8 cellular contexts compared by ENCODE assay signal in the genomic region with DNA sequence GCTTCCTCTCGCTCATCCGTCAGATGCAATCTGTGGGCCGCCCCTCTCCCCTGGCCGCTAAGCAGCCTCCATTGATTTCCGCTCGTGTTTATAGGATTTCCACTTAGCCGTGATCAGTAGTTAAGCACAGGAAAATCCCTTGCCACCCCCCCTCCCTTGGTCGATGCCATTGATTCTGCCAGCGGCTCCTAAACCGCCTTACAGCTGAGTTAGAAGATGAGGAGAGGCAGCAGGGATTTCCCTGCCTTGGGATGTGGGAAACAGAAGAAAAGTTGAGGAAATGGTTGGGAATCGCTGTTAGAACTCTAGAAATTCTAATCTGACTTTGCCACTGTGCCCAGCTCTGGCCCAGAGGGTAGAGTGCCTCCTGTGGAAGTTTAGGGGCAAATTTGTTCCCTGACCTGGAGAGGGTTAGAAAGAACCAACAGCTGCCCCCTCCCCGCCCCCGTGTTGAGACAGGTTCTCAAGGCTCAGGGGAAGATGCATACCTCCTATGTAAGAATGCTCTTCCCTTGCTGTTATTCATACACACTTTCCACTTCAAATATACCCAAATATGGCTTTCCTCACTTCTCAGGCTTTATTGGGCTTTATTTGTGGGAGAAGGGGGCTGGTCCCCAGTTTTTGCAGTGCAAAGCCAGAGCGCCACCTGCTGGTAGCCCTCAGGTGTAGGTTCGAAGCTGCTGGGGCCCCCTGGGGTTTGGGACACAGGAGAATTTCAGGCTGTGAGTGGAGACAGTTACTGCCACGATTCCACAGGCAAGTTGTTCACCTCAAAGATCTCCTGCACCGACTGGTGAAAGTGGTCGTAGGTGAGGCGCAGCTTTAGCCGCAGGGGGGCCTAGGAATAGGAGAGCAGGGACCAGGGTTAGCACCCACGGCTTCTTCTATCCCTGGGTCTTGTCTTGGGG. TPM values are rescaled to one million over a fixed set of nuclear protein-coding genes. Genes with fewer than 3 reads are reported as not detected.
DNase-seq lines count a peak whose midpoint lies in the region; ATAC-seq, FAIRE-seq and TF ChIP-seq lines count a peak whose summit lies in the region.

No MANE protein-coding gene starts in this region.

- H3K27ac ChIP-seq in CD4-positive, alpha-beta T cell (ENCODE audit: low read depth, low read length), result no peak overlapping the region
- peak overlapping the region; percentile 82 for H3K27ac ChIP-seq in HUES64 (ENCODE audit: low read depth, low read length)
- H3K27ac ChIP-seq in ascending aorta, result no peak overlapping the region

- peaks cover 47% of the 10 kb centered on the region for H3K4me1 Mint-ChIP-seq in CD4-positive, alpha-beta T cell (ENCODE audit: low read depth)
- H3K4me1 Mint-ChIP-seq in T-cell (peaks cover 34 to 46% (median 43%) of the 10 kb centered on the region in 3 donors), immature natural killer cell (peaks cover 32 to 36% of the 10 kb centered on the region in 2 donors)

- 80% methylated on average over 21 of the region's 21 CpGs for WGBS in HUES64

- no peak overlapping the region for H3K4me3 ChIP-seq in HUES64 (ENCODE audit: low read length)
- H3K4me3 ChIP-seq in ascending aorta, result no peak overlapping the region

- no peak for FAIRE-seq in GM12891 (lab: Jason Lieb, UNC)

- peak overlapping the region; percentile 45 for H3K4me3 Mint-ChIP-seq in CD4-positive, alpha-beta T cell
- no peak overlapping the region for H3K4me3 Mint-ChIP-seq in T-cell
- H3K4me3 Mint-ChIP-seq in immature natural killer cell, result no peak overlapping the region

- TF ChIP-seq POLR2A in GM12891 (IDR thresholded peaks at IDR 0.05; ENCODE audit: low read depth, low read length), result no peak

- H3K27ac Mint-ChIP-seq in CD4-positive, alpha-beta T cell, result no peak overlapping the region
- H3K27ac Mint-ChIP-seq in T-cell (no peak overlapping the region), immature natural killer cell (peak overlapping the region in 1 of 6 donors; percentile 49)

- peaks cover 50% of the 10 kb centered on the region for H3K36me3 Mint-ChIP-seq in CD4-positive, alpha-beta T cell (ENCODE audit: low read depth)
- H3K36me3 Mint-ChIP-seq in T-cell (peaks cover 27% of the 10 kb centered on the region), immature natural killer cell (peaks cover 5 to 11% (median 7%) of the 10 kb centered on the region in 3 donors)

- DNase-seq in CD4-positive, alpha-beta T cell, result peak; percentile 48 to 74 (median 60)
- DNase-seq in T-cell, result peak in 32 of 34 experiments; percentile 14 to 75 (median 60)
- DNase-seq in ascending aorta (ENCODE audit: low spot score in 2 of 2), result no peak
- DNase-seq in immature natural killer cell, result peak; percentile 46 to 63 (median 59)
- peak; percentile 37 to 65 (median 49) for DNase-seq in stimulated activated CD4-positive, alpha-beta T cell treated with anti-CD3 and anti-CD28 coated beads, TNF-alpha, amount 100 ng/mL, for 24 hours (ENCODE audit: low read depth in 3 of 3)
- DNase-seq in GM12891 (ENCODE audit: insufficient read length, low spot score), result no peak

- intact Hi-C loops in CD4-positive, alpha-beta T cell (cut with DNase I, micrococcal nuclease), result loop anchor here (2.0 to 5.0 kb wide), 3 partner anchors 18 to 292 kb away; partner anchors contain the start of gene PABPN1 (in 1 of the 2)
- intact Hi-C loops in ascending aorta (cut with DNase I), result loop anchor here (5.0 to 10.0 kb wide), 3 partner anchors 194 to 533 kb away; partner anchors contain the start of genes EFS, PABPN1 and PCK2

- H3K27me3 ChIP-seq in CD4-positive, alpha-beta T cell (ENCODE audit: control insufficient read depth, insufficient read depth, low read length), result no peaks in the 10 kb centered on the region
- no peaks in the 10 kb centered on the region for H3K27me3 ChIP-seq in HUES64 (ENCODE audit: insufficient read depth, low read length)
- H3K27me3 ChIP-seq in ascending aorta, result no peaks in the 10 kb centered on the region

- no peaks in the 10 kb centered on the region for H3K9me3 Mint-ChIP-seq in CD4-positive, alpha-beta T cell
- H3K9me3 Mint-ChIP-seq in T-cell (no peaks in the 10 kb centered on the region), immature natural killer cell (no peaks in the 10 kb centered on the region)

- no peak for ATAC-seq in CD4-positive, alpha-beta T cell (ENCODE audit: poor library complexity)
- ATAC-seq in T-cell (replicated peaks in 1 of 4) (no peak), HG02642 (IDR thresholded peaks at IDR 0.05; ENCODE audit: poor library complexity, unreplicated experiment) (no peak)

- POLR2A ChIA-PET in CD4-positive, alpha-beta T cell (lab: Charles Lee), result interaction anchor here (0.5 to 3.2 kb wide), 3 partner anchors 50 to 81 kb away, joined by 3 to 24 read pairs (median 3); no protein-coding TSS in a partner anchor
- POLR2A ChIA-PET in T-cell (lab: Charles Lee), result interaction anchor here in 1 of 2 donors (0.5 to 0.6 kb wide), 3 partner anchors 9 to 269 kb away, joined by 3 read pairs; no protein-coding TSS in a partner anchor

- peak; percentile 89 for TF ChIP-seq CTCF in CD4-positive, alpha-beta T cell (IDR thresholded peaks at IDR 0.05)
- TF ChIP-seq CTCF in ascending aorta (IDR thresholded peaks at IDR 0.05), result peak; percentile 57 to 82 (median 80)

- no peaks in the 10 kb centered on the region for H3K27me3 Mint-ChIP-seq in CD4-positive, alpha-beta T cell
- H3K27me3 Mint-ChIP-seq in T-cell (no peaks in the 10 kb centered on the region), immature natural killer cell (ENCODE audit: low read depth in 3 of 3) (peaks cover 0 to 6% (median 2%) of the 10 kb centered on the region in 3 donors)

- H3K9ac ChIP-seq in HUES64 (ENCODE audit: low read depth, low read length), result no peak overlapping the region

- H3K9me3 ChIP-seq in CD4-positive, alpha-beta T cell (ENCODE audit: control insufficient read depth, low read length), result no peaks in the 10 kb centered on the region
- H3K9me3 ChIP-seq in HUES64 (ENCODE audit: insufficient read depth, low read depth, low read length) (no peaks in the 10 kb centered on the region), ascending aorta (no peaks in the 10 kb centered on the region)

- CTCF ChIA-PET in CD4-positive, alpha-beta T cell (lab: Charles Lee), result interaction anchor here (0.6 to 6.0 kb wide), 17 partner anchors 8 to 206 kb away, joined by 3 to 67 read pairs (median 5); partner anchors contain the start of genes NGDN, SLC22A17 and ZFHX2
- CTCF ChIA-PET in T-cell (lab: Charles Lee), result interaction anchor here (0.6 to 9.2 kb wide), 12 partner anchors 9 to 87 kb away, joined by 3 to 107 read pairs (median 4); no protein-coding TSS in a partner anchor

- H3K4me1 ChIP-seq in HUES64 (ENCODE audit: insufficient read depth, low read length), result peaks cover 9% of the 10 kb centered on the region
- H3K4me1 ChIP-seq in ascending aorta, result peaks cover 5 to 21% of the 10 kb centered on the region in 2 donors

- H3K36me3 ChIP-seq in HUES64 (ENCODE audit: insufficient read depth, low read length) (peaks cover 61% of the 10 kb centered on the region), ascending aorta (peaks cover 0 to 10% of the 10 kb centered on the region in 2 donors)

TF ChIP-seq in GM12891, 5 proteins besides CTCF, POLR2A, EP300 and RAD21:
- TF ChIP-seq POLR2AphosphoS5 (IDR thresholded peaks at IDR 0.05; ENCODE audit: low read depth, low read length) (no peak), TAF1 (IDR thresholded peaks at IDR 0.05; ENCODE audit: low read depth, low read length) (no peak), PAX5 (IDR thresholded peaks at IDR 0.05; ENCODE audit: insufficient read depth, low read length, severe bottlenecking) (no peak), POU2F2 (IDR thresholded peaks at IDR 0.05; ENCODE audit: low read depth, low read length) (no peak), SPI1 (IDR thresholded peaks at IDR 0.05; ENCODE audit: low read depth, low read length) (no peak)
TF ChIP-seq in GM12891: peak in this region for 0.

RNA-seq across cellular contexts. Expression of gene THTPA, which starts 3.2 kb away (rescaled TPM):
- total RNA-seq in CD4-positive, alpha-beta T cell, result 10 to 100 TPM; 13.0 to 13.4 TPM
- 13.6 TPM for polyA plus RNA-seq in HUES64 (2013, experiment 1 of 2)
- 17.4 TPM for polyA plus RNA-seq in HUES64 (2013, experiment 2 of 2)
- total RNA-seq in T-cell (10 to 100 TPM; 13.3 to 26.4 (median 20.5) TPM), ascending aorta (115 TPM)
- 10 to 100 TPM; 17.5 to 20.6 (median 19.5) TPM for polyA plus RNA-seq in immature natural killer cell
- polyA plus RNA-seq in GM12891 (2012; ENCODE audit: low read depth, missing spikeins), result 8.0 TPM

RNA-seq across cellular contexts. Expression of gene ZFHX2, which starts 7.7 kb away (rescaled TPM):
- total RNA-seq in CD4-positive, alpha-beta T cell, result under 1 TPM; 0.19 to 0.22 TPM
- polyA plus RNA-seq in HUES64 (2013, experiment 1 of 2), result 14.5 TPM
- polyA plus RNA-seq in HUES64 (2013, experiment 2 of 2), result 15.4 TPM
- 1 to 10 TPM in 1 of 5 donors, under 1 TPM in 4; 0.15 to 1.3 (median 0.44) TPM for total RNA-seq in T-cell
- 1.3 TPM for total RNA-seq in ascending aorta
- under 1 TPM in 1 of 3 donors, not detected in 2; 0.12 TPM for polyA plus RNA-seq in immature natural killer cell
- polyA plus RNA-seq in GM12891 (2012; ENCODE audit: low read depth, missing spikeins), result 0.65 TPM

RNA-seq across cellular contexts. Expression of gene AP1G2, which starts 8.3 kb away (rescaled TPM):
- 100 to 1,000 TPM; 193 to 198 TPM for total RNA-seq in CD4-positive, alpha-beta T cell
- 36.2 TPM for polyA plus RNA-seq in HUES64 (2013, experiment 1 of 2)
- 41.1 TPM for polyA plus RNA-seq in HUES64 (2013, experiment 2 of 2)
- total RNA-seq in T-cell, result 100 to 1,000 TPM; 321 to 526 (median 484) TPM
- total RNA-seq in ascending aorta, result 56.2 TPM
- 10 to 100 TPM; 62.9 to 80.7 (median 64.4) TPM for polyA plus RNA-seq in immature natural killer cell
- polyA plus RNA-seq in GM12891 (2012; ENCODE audit: low read depth, missing spikeins), result 78.3 TPM

RNA-seq across cellular contexts. Expression of gene JPH4, which starts 19.3 kb away (rescaled TPM):
- total RNA-seq in CD4-positive, alpha-beta T cell, result not detected
- 13.9 TPM for polyA plus RNA-seq in HUES64 (2013, experiment 1 of 2)
- polyA plus RNA-seq in HUES64 (2013, experiment 2 of 2), result 17.3 TPM
- total RNA-seq in T-cell, result under 1 TPM in 2 of 5 donors, not detected in 3; 0.10 to 0.13 TPM
- total RNA-seq in ascending aorta, result 4.7 TPM
- polyA plus RNA-seq in immature natural killer cell, result under 1 TPM in 1 of 3 donors, not detected in 2; 0.10 TPM
- 11.0 TPM for polyA plus RNA-seq in GM12891 (2012; ENCODE audit: low read depth, missing spikeins)

Comparison
In these comparisons a context has a peak if more than half of its experiments do, and no peak if none do; other contexts are left out.
1. DNase-seq: peak in CD4-positive, alpha-beta T cell (10 of 10), T-cell (32 of 34), immature natural killer cell (3 of 3) and stimulated activated CD4-positive, alpha-beta T cell treated with anti-CD3 and anti-CD28 coated beads, TNF-alpha, amount 100 ng/mL, for 24 hours (3 of 3); none in ascending aorta (0 of 2) and GM12891 (single experiment).